ENCODE assay signal across 8 cellular contexts in the genomic region with DNA sequence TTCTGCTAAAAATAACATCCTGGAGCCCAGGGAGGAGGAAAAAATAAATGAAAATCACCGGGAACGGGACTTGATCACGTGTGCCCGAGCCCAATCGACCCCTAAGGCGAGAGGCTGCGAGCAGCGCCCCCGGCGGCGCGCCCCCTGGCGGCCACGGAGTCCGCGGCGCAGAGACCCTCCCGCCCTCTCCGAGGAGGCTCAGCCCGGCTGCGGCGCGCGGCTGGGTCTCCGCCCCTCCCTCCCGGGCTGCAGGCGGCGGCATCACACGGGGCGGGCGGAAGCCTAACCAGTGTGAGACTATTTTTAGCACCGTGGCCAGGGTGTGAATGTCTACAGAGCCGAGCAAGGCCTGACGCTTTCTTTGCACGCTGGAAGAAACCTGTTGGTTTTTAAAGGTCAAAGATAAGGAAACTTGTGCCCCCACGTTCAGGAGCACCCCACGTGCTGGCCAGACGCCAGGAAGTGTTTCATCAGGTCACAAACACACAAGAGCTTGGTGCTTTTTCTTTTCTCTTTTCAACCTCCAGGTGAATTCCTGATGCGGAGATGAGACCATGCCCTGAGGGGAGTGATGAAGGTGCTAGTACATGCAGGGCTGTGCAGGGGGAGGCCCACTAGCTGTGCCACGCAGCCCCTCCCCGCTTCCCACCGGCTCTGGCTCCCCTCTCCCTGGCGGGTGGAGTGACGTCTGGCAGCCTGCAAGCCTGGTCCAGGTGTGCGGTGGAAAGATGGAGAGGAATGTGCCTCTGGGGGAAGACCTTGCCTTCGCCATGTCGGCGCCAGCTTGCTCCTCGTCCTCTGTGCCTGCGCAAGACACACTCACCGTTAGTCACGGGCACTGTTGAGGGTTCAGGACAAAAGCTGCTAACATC. TPM values are rescaled to one million over a fixed set of nuclear protein-coding genes. Genes with fewer than 3 reads are reported as not detected.
DNase-seq lines count a peak whose midpoint lies in the region; ATAC-seq and TF ChIP-seq lines count a peak whose summit lies in the region.

No MANE protein-coding gene starts in this region.

- ATAC-seq in HG02840 (IDR thresholded peaks at IDR 0.05; ENCODE audit: low FRiP score, unreplicated experiment) = peak; percentile 92
- ATAC-seq in activated naive CD8-positive, alpha-beta T cell treated with anti-CD3 and anti-CD28 coated beads, Interleukin-2, amount 50 U/mL, for 24 hours = peak; percentile 98
- ATAC-seq in heart left ventricle = peak; percentile 93 to 99 (median 98)
- peak; percentile 95 for ATAC-seq in upper lobe of right lung

- H3K27ac ChIP-seq in SU-DHL-6 (ENCODE audit: low read depth, low read length) = peak overlapping the region; percentile 84
- H3K27ac ChIP-seq in heart left ventricle = peak overlapping the region in 4 of 12 donors; percentile 29 to 59 (median 40)
- H3K27ac ChIP-seq in upper lobe of right lung = peak overlapping the region; percentile 8

- H3K27me3 ChIP-seq in SU-DHL-6 (ENCODE audit: low read length) = no peaks in the 10 kb centered on the region
- no peaks in the 10 kb centered on the region for H3K27me3 ChIP-seq in heart left ventricle
- no peaks in the 10 kb centered on the region for H3K27me3 ChIP-seq in upper lobe of right lung

- H3K9me3 ChIP-seq in SU-DHL-6 (ENCODE audit: insufficient read depth, low read length) = no peaks in the 10 kb centered on the region
- no peaks in the 10 kb centered on the region for H3K9me3 ChIP-seq in heart left ventricle
- H3K9me3 ChIP-seq in upper lobe of right lung = no peaks in the 10 kb centered on the region

- peak overlapping the region; percentile 42 for H3K4me3 ChIP-seq in SU-DHL-6 (ENCODE audit: insufficient read depth, low read length, poor library complexity, severe bottlenecking)
- H3K4me3 ChIP-seq in heart left ventricle = peak overlapping the region in 9 of 12 donors; percentile 21 to 50 (median 36)
- H3K4me3 ChIP-seq in upper lobe of right lung = peak overlapping the region; percentile 23

- peaks cover 45% of the 10 kb centered on the region for H3K4me1 Mint-ChIP-seq in activated naive CD8-positive, alpha-beta T cell treated with anti-CD3 and anti-CD28 coated beads, Interleukin-2, amount 50 U/mL, for 24 hours
- H3K4me1 Mint-ChIP-seq in progenitor cell of endocrine pancreas (ENCODE audit: low read depth) = peaks cover 12% of the 10 kb centered on the region

- H3K4me2 ChIP-seq in SU-DHL-6 (ENCODE audit: low read depth, low read length, poor library complexity, severe bottlenecking) = peak overlapping the region; percentile 66

- 18 to 20% (median 19%) methylated on average over 39 to 52 of the region's 52 CpGs for WGBS in heart left ventricle, 4 donors

- H3K9me2 ChIP-seq in SU-DHL-6 (replicated peaks; ENCODE audit: insufficient read depth, low read length) = no peaks in the 10 kb centered on the region

- peaks cover 25% of the 10 kb centered on the region for H3F3A ChIP-seq in SU-DHL-6 (ENCODE audit: insufficient read depth)

- TF ChIP-seq CTCF in GM13976 (IDR thresholded peaks at IDR 0.05; ENCODE audit: borderline replicate concordance, control extremely low read depth, extremely low read depth, insufficient read depth, missing control alignments) (peak; percentile 98), SU-DHL-6 (IDR thresholded peaks at IDR 0.05; ENCODE audit: insufficient read depth, low read length, poor library complexity, severe bottlenecking) (peak; percentile 94), heart left ventricle (IDR thresholded peaks at IDR 0.05) (peak; percentile 92 to 100 (median 98)), progenitor cell of endocrine pancreas (IDR thresholded peaks at IDR 0.05; ENCODE audit: unreplicated experiment) (peak; percentile 99), upper lobe of right lung (IDR thresholded peaks at IDR 0.05) (peak; percentile 98)

- peaks cover 4% of the 10 kb centered on the region for H3K36me3 Mint-ChIP-seq in activated naive CD8-positive, alpha-beta T cell treated with anti-CD3 and anti-CD28 coated beads, Interleukin-2, amount 50 U/mL, for 24 hours (ENCODE audit: low read depth)
- peaks cover 7% of the 10 kb centered on the region for H3K36me3 Mint-ChIP-seq in progenitor cell of endocrine pancreas (ENCODE audit: insufficient read depth)

- H4K20me1 ChIP-seq in SU-DHL-6 (ENCODE audit: low read depth, low read length) = no peaks in the 10 kb centered on the region

- DNase-seq in GM13976 (ENCODE audit: low spot score) = peak; percentile 96
- peak; percentile 95 to 97 (median 97) for DNase-seq in NCI-H1417 (lab: John Stamatoyannopoulos, UW)
- peak; percentile 95 for DNase-seq in activated naive CD8-positive, alpha-beta T cell treated with anti-CD3 and anti-CD28 coated beads, Interleukin-2, amount 50 U/mL, for 24 hours
- DNase-seq in heart left ventricle = peak; percentile 86 to 94 (median 89)
- peak; percentile 86 for DNase-seq in progenitor cell of endocrine pancreas (ENCODE audit: low spot score, unreplicated experiment)
- DNase-seq in upper lobe of right lung = peak; percentile 92

- H3K9ac ChIP-seq in SU-DHL-6 (ENCODE audit: low read length) = peak overlapping the region; percentile 60

- no peaks in the 10 kb centered on the region for H3K79me2 ChIP-seq in SU-DHL-6 (ENCODE audit: insufficient read depth, low read length)

- peak overlapping the region; percentile 98 for H3K27ac Mint-ChIP-seq in activated naive CD8-positive, alpha-beta T cell treated with anti-CD3 and anti-CD28 coated beads, Interleukin-2, amount 50 U/mL, for 24 hours
- H3K27ac Mint-ChIP-seq in progenitor cell of endocrine pancreas = peak overlapping the region; percentile 71

- peak overlapping the region; percentile 72 for H3K4me3 Mint-ChIP-seq in activated naive CD8-positive, alpha-beta T cell treated with anti-CD3 and anti-CD28 coated beads, Interleukin-2, amount 50 U/mL, for 24 hours
- H3K4me3 Mint-ChIP-seq in progenitor cell of endocrine pancreas (ENCODE audit: low read depth) = peak overlapping the region; percentile 44

- H3K36me3 ChIP-seq in SU-DHL-6 (ENCODE audit: low read length) = no peaks in the 10 kb centered on the region
- H3K36me3 ChIP-seq in heart left ventricle = no peaks in the 10 kb centered on the region
- no peaks in the 10 kb centered on the region for H3K36me3 ChIP-seq in upper lobe of right lung

- peaks cover 0 to 44% (median 13%) of the 10 kb centered on the region in 12 donors for H3K4me1 ChIP-seq in heart left ventricle
- peaks cover 15% of the 10 kb centered on the region for H3K4me1 ChIP-seq in upper lobe of right lung

- intact Hi-C loops in heart left ventricle (cut with DNase I) = loop anchor here in 9 of 10 donors (1.0 to 10.0 kb wide), 8 partner anchors 34 to 298 kb away; a partner anchor contains a TSS
- intact Hi-C loops in upper lobe of right lung (cut with DNase I) = no loop called here

- peak overlapping the region; percentile 83 for H2AFZ ChIP-seq in SU-DHL-6 (ENCODE audit: low read depth, low read length, severe bottlenecking)

- in situ Hi-C loops in GM13976 (cut with MboI; ENCODE audit: low sequenced_read_pairs, unreplicated experiment) = no loop called here

- no peaks in the 10 kb centered on the region for H3K27me3 Mint-ChIP-seq in activated naive CD8-positive, alpha-beta T cell treated with anti-CD3 and anti-CD28 coated beads, Interleukin-2, amount 50 U/mL, for 24 hours
- H3K27me3 Mint-ChIP-seq in progenitor cell of endocrine pancreas = peaks cover 14% of the 10 kb centered on the region

- peak in 1 of 2 donors; percentile 11 for TF ChIP-seq POLR2A in heart left ventricle (IDR thresholded peaks at IDR 0.05)

- no peaks in the 10 kb centered on the region for H3K9me3 Mint-ChIP-seq in activated naive CD8-positive, alpha-beta T cell treated with anti-CD3 and anti-CD28 coated beads, Interleukin-2, amount 50 U/mL, for 24 hours
- no peaks in the 10 kb centered on the region for H3K9me3 Mint-ChIP-seq in progenitor cell of endocrine pancreas (ENCODE audit: low read depth)

RNA-seq across cellular contexts. Expression of a gene that starts 35.3 kb away (rescaled TPM):
- total RNA-seq in heart left ventricle = 10 to 100 TPM in 8 of 9 donors, 1 to 10 TPM in 1; 3.5 to 26.0 (median 18.6) TPM
- polyA plus RNA-seq in heart left ventricle = 1 to 10 TPM; 9.1 to 9.2 TPM
- 166 and 168 TPM in 2 replicates for total RNA-seq in progenitor cell of endocrine pancreas
- 31.3 TPM for total RNA-seq in upper lobe of right lung
